Comparison of ENCODE assay signal across 10 cellular contexts in the genomic region with DNA sequence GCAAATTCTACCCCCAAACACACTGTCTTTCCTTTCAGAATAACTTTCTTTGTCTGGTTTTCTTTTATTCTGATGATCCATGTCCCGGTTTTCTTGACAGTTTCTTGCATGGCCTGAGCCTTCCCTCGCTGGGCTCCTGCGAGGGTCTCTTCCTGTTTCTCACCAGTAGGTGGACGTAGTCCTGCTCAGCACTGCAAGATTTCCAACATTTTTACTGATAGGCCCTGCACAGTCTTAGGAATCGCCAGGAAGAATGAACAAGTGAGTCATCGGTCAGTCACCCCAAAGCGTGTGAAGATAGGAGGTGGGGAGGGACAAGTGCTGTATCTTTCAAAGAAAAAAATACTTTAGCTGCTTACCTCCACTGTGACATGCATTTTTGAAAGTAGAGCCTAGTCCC. TPM values are rescaled to one million over a fixed set of nuclear protein-coding genes. Genes with fewer than 3 reads are reported as not detected.
A peak's percentile ranks its signal among the peaks of the same experiment; 100 is the strongest.
DNase-seq lines count a peak whose midpoint lies in the region; ATAC-seq and TF ChIP-seq lines count a peak whose summit lies in the region.
"Had no signal": no experiment of that assay in that cellular context is flagged by ENCODE, and none has a peak within 500 bp of the region (broad histone marks: within the 10 kb centered on the region; RNA-seq: fewer than 3 reads in every experiment).

No MANE protein-coding gene starts in this region.

- no peak overlapping the region for H3K4me2 ChIP-seq in GM23338

- H3K27ac ChIP-seq in GM23338 (ENCODE audit: low read depth) (no peak overlapping the region), Panc1 (ENCODE audit: low read length) (no peak overlapping the region)

- H3K9me3 ChIP-seq in Panc1 (ENCODE audit: control insufficient read depth, insufficient read depth, low read depth, low read length): no peaks in the 10 kb centered on the region

- H3K27ac Mint-ChIP-seq in GM23338 (no peak overlapping the region), progenitor cell of endocrine pancreas (no peak overlapping the region)
- H3K27ac Mint-ChIP-seq: activated naive CD8-positive, alpha-beta T cell treated with anti-CD3 and anti-CD28 coated beads for 36 hours had no signal

- H4K20me1 ChIP-seq in GM23338 (replicated peaks; ENCODE audit: insufficient read depth): no peaks in the 10 kb centered on the region

- H3K36me3 ChIP-seq in GM23338 (ENCODE audit: insufficient read depth): no peaks in the 10 kb centered on the region
- H3K36me3 ChIP-seq in Panc1 (ENCODE audit: control insufficient read depth, insufficient read depth, low read length): no peaks in the 10 kb centered on the region

- peak; percentile 98 for ATAC-seq in GM23338
- ATAC-seq in Panc1: no peak
- ATAC-seq in HG03175 (IDR thresholded peaks at IDR 0.05; ENCODE audit: unreplicated experiment): no peak

- BruUV-seq in Panc1 (replicated peaks; lab: Mats Ljungman, UMichigan): no TSS peak

- H3K4me3 ChIP-seq in GM23338 (no peak overlapping the region), Panc1 (ENCODE audit: low read depth in 2 of 2, low read length in 2 of 2) (no peak overlapping the region), fibroblast of mammary gland (ENCODE audit: control insufficient read depth, low read depth, low read length) (no peak overlapping the region)

- H3K4me1 ChIP-seq in GM23338 (ENCODE audit: insufficient read depth) (no peaks in the 10 kb centered on the region; the same call in 1 of the 2 replicates), Panc1 (ENCODE audit: control insufficient read depth, insufficient read depth, low read length) (no peaks in the 10 kb centered on the region)

- no peaks in the 10 kb centered on the region for H3K27me3 ChIP-seq in GM23338 (ENCODE audit: insufficient read depth)
- peaks cover 10% of the 10 kb centered on the region for H3K27me3 ChIP-seq in Panc1 (ENCODE audit: control insufficient read depth, insufficient read depth, low read length)

- TF ChIP-seq CTCF in GM23338 (conservative IDR thresholded peaks at IDR 0.05; ENCODE audit: low read depth in 2 of 2) (peak; percentile 61 to 73), Panc1 (IDR thresholded peaks at IDR 0.05) (0 out of 2 replicates have a peak, but pooled peaks have one; percentile 11), fibroblast of mammary gland (conservative IDR thresholded peaks at IDR 0.05; ENCODE audit: control insufficient read depth, insufficient read depth, low read depth, low read length) (peak; percentile 36), progenitor cell of endocrine pancreas (IDR thresholded peaks at IDR 0.05; ENCODE audit: unreplicated experiment) (peak; percentile 61)

- peaks cover 12% of the 10 kb centered on the region for H3K4me1 Mint-ChIP-seq in GM23338
- peaks cover 5% of the 10 kb centered on the region for H3K4me1 Mint-ChIP-seq in progenitor cell of endocrine pancreas (ENCODE audit: low read depth)
- H3K4me1 Mint-ChIP-seq: activated naive CD8-positive, alpha-beta T cell treated with anti-CD3 and anti-CD28 coated beads for 36 hours had no signal

- 0 out of 2 replicates have a peak, but pooled peaks cover 3% of the 10 kb centered on the region for H3K9me2 ChIP-seq in GM23338 (ENCODE audit: insufficient read depth)

- CTCF ChIA-PET in Panc1 (lab: Charles Lee): no interaction called here

- H3K27me3 Mint-ChIP-seq in GM23338 (ENCODE audit: insufficient read depth, low read depth, poor library complexity) (peaks cover 3% of the 10 kb centered on the region), progenitor cell of endocrine pancreas (peaks cover 42% of the 10 kb centered on the region)

- no peaks in the 10 kb centered on the region for H3K9me3 Mint-ChIP-seq in GM23338
- H3K9me3 Mint-ChIP-seq in progenitor cell of endocrine pancreas (ENCODE audit: low read depth): no peaks in the 10 kb centered on the region
- H3K9me3 Mint-ChIP-seq: activated naive CD8-positive, alpha-beta T cell treated with anti-CD3 and anti-CD28 coated beads for 36 hours had no signal

- intact Hi-C loops in Panc1 (cut with micrococcal nuclease; ENCODE audit: unreplicated experiment): no loop called here

- H2AFZ ChIP-seq in GM23338: no peak overlapping the region

- H3K36me3 Mint-ChIP-seq in GM23338 (ENCODE audit: low read depth): no peaks in the 10 kb centered on the region
- H3K36me3 Mint-ChIP-seq in progenitor cell of endocrine pancreas (ENCODE audit: insufficient read depth): no peaks in the 10 kb centered on the region
- H3K36me3 Mint-ChIP-seq: activated naive CD8-positive, alpha-beta T cell treated with anti-CD3 and anti-CD28 coated beads for 36 hours had no signal

- no peaks in the 10 kb centered on the region for H3K79me2 ChIP-seq in GM23338 (replicated peaks; ENCODE audit: insufficient read depth)

- POLR2A ChIA-PET in Panc1 (lab: Charles Lee): no interaction called here

- H3K4me3 Mint-ChIP-seq in GM23338 (no peak overlapping the region), progenitor cell of endocrine pancreas (ENCODE audit: low read depth) (no peak overlapping the region)
- H3K4me3 Mint-ChIP-seq: activated naive CD8-positive, alpha-beta T cell treated with anti-CD3 and anti-CD28 coated beads for 36 hours had no signal

- in situ Hi-C loops in Panc1 (cut with HindIII; ENCODE audit: low pct_unique_long_range_greater_than_20kb, low sequenced_read_pairs): no loop called here

- DNase-seq in GM23338 (ENCODE audit: low spot score): peak; percentile 63
- no peak for DNase-seq in Panc1 (ENCODE audit: low read depth, low spot score)
- peak; percentile 68 for DNase-seq in fibroblast of mammary gland (ENCODE audit: low read depth)
- no peak for DNase-seq in progenitor cell of endocrine pancreas (ENCODE audit: low spot score, unreplicated experiment)
- no peak for DNase-seq in NCI-H2081 treated with DMSO at 0.1 percent for 48 hours (lab: John Stamatoyannopoulos, UW)
- no peak for DNase-seq in activated effector memory CD4-positive, alpha-beta T cell treated with Interleukin-2 at 50 U/mL for 16 hours
- DNase-seq: activated CD4-positive, CD25-positive, alpha-beta regulatory T cell; activated naive CD8-positive, alpha-beta T cell treated with anti-CD3 and anti-CD28 coated beads for 36 hours; nucleus accumbens had no signal

- H3F3A ChIP-seq in GM23338 (replicated peaks; ENCODE audit: low read depth): no peaks in the 10 kb centered on the region

TF ChIP-seq in GM23338, 12 proteins besides CTCF, POLR2A, EP300 and RAD21 (continues in another document):
- TF ChIP-seq CREB1 (CRISPR knock-in tag; IDR thresholded peaks at IDR 0.05; ENCODE audit: low read depth): no peak
- no peak for TF ChIP-seq POLR2AphosphoS5 (IDR thresholded peaks at IDR 0.05; ENCODE audit: low read depth)
- TF ChIP-seq ZNF114 (CRISPR knock-in tag; IDR thresholded peaks at IDR 0.05): no peak
- no peak for TF ChIP-seq STAT1 (IDR thresholded peaks at IDR 0.05; ENCODE audit: unreplicated experiment)
- TF ChIP-seq ZNF331 (CRISPR knock-in tag; IDR thresholded peaks at IDR 0.05; ENCODE audit: low read depth): no peak
- TF ChIP-seq, protein P1, sequence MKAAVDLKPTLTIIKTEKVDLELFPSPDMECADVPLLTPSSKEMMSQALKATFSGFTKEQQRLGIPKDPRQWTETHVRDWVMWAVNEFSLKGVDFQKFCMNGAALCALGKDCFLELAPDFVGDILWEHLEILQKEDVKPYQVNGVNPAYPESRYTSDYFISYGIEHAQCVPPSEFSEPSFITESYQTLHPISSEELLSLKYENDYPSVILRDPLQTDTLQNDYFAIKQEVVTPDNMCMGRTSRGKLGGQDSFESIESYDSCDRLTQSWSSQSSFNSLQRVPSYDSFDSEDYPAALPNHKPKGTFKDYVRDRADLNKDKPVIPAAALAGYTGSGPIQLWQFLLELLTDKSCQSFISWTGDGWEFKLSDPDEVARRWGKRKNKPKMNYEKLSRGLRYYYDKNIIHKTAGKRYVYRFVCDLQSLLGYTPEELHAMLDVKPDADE (IDR thresholded peaks at IDR 0.05): no peak
- TF ChIP-seq, protein P2, sequence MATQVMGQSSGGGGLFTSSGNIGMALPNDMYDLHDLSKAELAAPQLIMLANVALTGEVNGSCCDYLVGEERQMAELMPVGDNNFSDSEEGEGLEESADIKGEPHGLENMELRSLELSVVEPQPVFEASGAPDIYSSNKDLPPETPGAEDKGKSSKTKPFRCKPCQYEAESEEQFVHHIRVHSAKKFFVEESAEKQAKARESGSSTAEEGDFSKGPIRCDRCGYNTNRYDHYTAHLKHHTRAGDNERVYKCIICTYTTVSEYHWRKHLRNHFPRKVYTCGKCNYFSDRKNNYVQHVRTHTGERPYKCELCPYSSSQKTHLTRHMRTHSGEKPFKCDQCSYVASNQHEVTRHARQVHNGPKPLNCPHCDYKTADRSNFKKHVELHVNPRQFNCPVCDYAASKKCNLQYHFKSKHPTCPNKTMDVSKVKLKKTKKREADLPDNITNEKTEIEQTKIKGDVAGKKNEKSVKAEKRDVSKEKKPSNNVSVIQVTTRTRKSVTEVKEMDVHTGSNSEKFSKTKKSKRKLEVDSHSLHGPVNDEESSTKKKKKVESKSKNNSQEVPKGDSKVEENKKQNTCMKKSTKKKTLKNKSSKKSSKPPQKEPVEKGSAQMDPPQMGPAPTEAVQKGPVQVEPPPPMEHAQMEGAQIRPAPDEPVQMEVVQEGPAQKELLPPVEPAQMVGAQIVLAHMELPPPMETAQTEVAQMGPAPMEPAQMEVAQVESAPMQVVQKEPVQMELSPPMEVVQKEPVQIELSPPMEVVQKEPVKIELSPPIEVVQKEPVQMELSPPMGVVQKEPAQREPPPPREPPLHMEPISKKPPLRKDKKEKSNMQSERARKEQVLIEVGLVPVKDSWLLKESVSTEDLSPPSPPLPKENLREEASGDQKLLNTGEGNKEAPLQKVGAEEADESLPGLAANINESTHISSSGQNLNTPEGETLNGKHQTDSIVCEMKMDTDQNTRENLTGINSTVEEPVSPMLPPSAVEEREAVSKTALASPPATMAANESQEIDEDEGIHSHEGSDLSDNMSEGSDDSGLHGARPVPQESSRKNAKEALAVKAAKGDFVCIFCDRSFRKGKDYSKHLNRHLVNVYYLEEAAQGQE (IDR thresholded peaks at IDR 0.05; ENCODE audit: unreplicated experiment): no peak
- TF ChIP-seq EZH2 (IDR thresholded peaks at IDR 0.05; ENCODE audit: low read depth, unreplicated experiment): no peak

RNA-seq across cellular contexts. Expression of a gene that starts 16.9 kb away (rescaled TPM):
- total RNA-seq in GM23338 (2014; rRNA removed; shearing (Covaris generic)): 0.08 and 1.5 TPM in 2 replicates
- 0.13 and 0.30 TPM in 2 replicates for polyA plus RNA-seq in GM23338 (2016; fragmentation: Nextera tagmentation; extraction: Ambion mirVana)
- total RNA-seq in Panc1 (2021; ENCODE audit: unreplicated experiment) (0.36 TPM), progenitor cell of endocrine pancreas (0.26 and 0.29 TPM in 2 replicates)
- 0.82 TPM for polyA plus RNA-seq in Panc1 (2012; ENCODE audit: insufficient read length)
- total RNA-seq: activated naive CD8-positive, alpha-beta T cell treated with anti-CD3 and anti-CD28 coated beads for 36 hours had no signal

Comparison
In these comparisons a context has a peak if more than half of its experiments do, and no peak if none do; other contexts are left out.
1. DNase-seq: peak in GM23338 (single experiment) and fibroblast of mammary gland (single experiment); none in Panc1 (single experiment), progenitor cell of endocrine pancreas (single experiment), NCI-H2081 treated with DMSO at 0.1 percent for 48 hours (single experiment) and activated effector memory CD4-positive, alpha-beta T cell treated with Interleukin-2 at 50 U/mL for 16 hours (single experiment).
2. CTCF ChIP-seq: peak in every context shown above with its lines; median percentile 67 in GM23338; 61 in progenitor cell of endocrine pancreas; 36 in fibroblast of mammary gland; 11 in Panc1.